Comparison of ENCODE assay signal across 21 cellular contexts in the genomic region with DNA sequence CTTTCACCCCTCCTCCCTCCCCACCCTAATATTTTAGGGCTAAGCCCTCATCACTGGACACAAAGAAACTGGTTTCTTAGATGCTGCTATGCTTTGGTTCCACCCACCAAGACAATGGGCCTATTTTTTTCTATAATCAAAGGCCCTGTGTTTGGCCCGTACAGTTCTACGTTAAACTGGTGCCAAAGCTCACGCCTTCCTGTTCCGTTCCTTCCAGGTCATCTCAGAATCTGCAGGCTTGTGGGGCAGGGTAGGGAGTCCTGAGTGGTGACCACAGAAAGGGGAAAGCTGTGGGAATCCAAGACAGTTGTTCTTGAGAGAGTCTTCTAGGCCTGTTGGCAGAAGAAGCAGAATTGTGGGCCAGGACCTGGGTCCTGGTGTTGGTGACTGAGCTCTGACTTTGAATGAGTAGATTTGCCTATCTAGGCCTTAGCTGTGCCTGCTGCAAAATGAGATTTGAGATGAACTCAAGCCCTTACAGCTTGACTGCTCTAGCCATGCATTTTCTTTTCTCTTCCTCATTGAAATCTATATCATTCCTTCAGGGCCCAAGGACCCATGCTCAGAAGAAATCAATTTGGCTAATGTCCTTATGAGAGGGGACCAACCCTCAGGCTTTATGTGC. TPM values are rescaled to one million over a fixed set of nuclear protein-coding genes. Genes with fewer than 3 reads are reported as not detected.
A peak's percentile ranks its signal among the peaks of the same experiment; 100 is the strongest.
DNase-seq lines count a peak whose midpoint lies in the region; ATAC-seq and TF ChIP-seq lines count a peak whose summit lies in the region.
"Had no signal": no experiment of that assay in that cellular context is flagged by ENCODE, and none has a peak within 500 bp of the region (broad histone marks: within the 10 kb centered on the region; RNA-seq: fewer than 3 reads in every experiment).

No MANE protein-coding gene starts in this region.

- TF ChIP-seq CTCF in heart left ventricle (IDR thresholded peaks at IDR 0.05) (no peak), brain (conservative IDR thresholded peaks at IDR 0.05) (no peak)

- H3K36me3 Mint-ChIP-seq in brain = peaks cover 15% of the 10 kb centered on the region
- no peaks in the 10 kb centered on the region for H3K36me3 Mint-ChIP-seq in CD4-positive, alpha-beta memory T cell
- H3K36me3 Mint-ChIP-seq: activated naive CD4-positive, alpha-beta T cell treated with anti-CD3 and anti-CD28 coated beads, Interleukin-2, amount 50 U/mL, for 24 hours; CD4-positive, CD25-positive, alpha-beta regulatory T cell had no signal

- H3K4me3 Mint-ChIP-seq in brain = no peak overlapping the region
- no peak overlapping the region for H3K4me3 Mint-ChIP-seq in CD4-positive, alpha-beta memory T cell
- H3K4me3 Mint-ChIP-seq: activated naive CD4-positive, alpha-beta T cell treated with anti-CD3 and anti-CD28 coated beads, Interleukin-2, amount 50 U/mL, for 24 hours; CD4-positive, CD25-positive, alpha-beta regulatory T cell; endodermal cell; HFFc6 had no signal

- H3K9me3 Mint-ChIP-seq in brain = peaks cover 0 to 4% (median 0%) of the 10 kb centered on the region in 5 experiments
- no peaks in the 10 kb centered on the region for H3K9me3 Mint-ChIP-seq in CD4-positive, alpha-beta memory T cell
- H3K9me3 Mint-ChIP-seq: activated naive CD4-positive, alpha-beta T cell treated with anti-CD3 and anti-CD28 coated beads, Interleukin-2, amount 50 U/mL, for 24 hours; CD4-positive, CD25-positive, alpha-beta regulatory T cell; endodermal cell; HFFc6 had no signal

- CTCF ChIA-PET in CD4-positive, alpha-beta memory T cell (lab: Charles Lee; ENCODE audit: partially characterized antibody) = interaction anchor here (1.0 kb wide), 1 partner anchor 23 kb away, joined by 3 read pairs; no protein-coding TSS in a partner anchor

- peak in 3 of 4 donors; percentile 29 to 61 (median 52) for ATAC-seq in heart left ventricle
- ATAC-seq in HG03196 (IDR thresholded peaks at IDR 0.05; ENCODE audit: unreplicated experiment) = no peak

- no peaks in the 10 kb centered on the region for H3K27me3 ChIP-seq in heart left ventricle
- H3K27me3 ChIP-seq in layer of hippocampus (ENCODE audit: control insufficient read depth, insufficient read depth, low read length) = no peaks in the 10 kb centered on the region
- H3K27me3 ChIP-seq in CD4-positive, alpha-beta memory T cell (ENCODE audit: insufficient read depth, low read length) = no peaks in the 10 kb centered on the region
- H3K27me3 ChIP-seq: SJSA1, transverse colon had no signal

- H3K4me3 ChIP-seq in heart left ventricle = no peak overlapping the region
- no peak overlapping the region for H3K4me3 ChIP-seq in CD4-positive, alpha-beta memory T cell (ENCODE audit: low read length in 2 of 2)
- H3K4me3 ChIP-seq: SJSA1, transverse colon had no signal

- H3K27ac Mint-ChIP-seq in brain = peak overlapping the region in 3 of 5 experiments; percentile 24 to 74 (median 46)
- H3K27ac Mint-ChIP-seq in CD4-positive, alpha-beta memory T cell = no peak overlapping the region
- H3K27ac Mint-ChIP-seq: activated naive CD4-positive, alpha-beta T cell treated with anti-CD3 and anti-CD28 coated beads, Interleukin-2, amount 50 U/mL, for 24 hours; CD4-positive, CD25-positive, alpha-beta regulatory T cell; endodermal cell; HFFc6 had no signal

- POLR2A ChIA-PET in CD4-positive, alpha-beta memory T cell (lab: Charles Lee; ENCODE audit: partially characterized antibody) = no interaction called here

- H3K4me1 ChIP-seq in heart left ventricle = peaks cover 0 to 24% (median 12%) of the 10 kb centered on the region in 12 donors
- no peaks in the 10 kb centered on the region for H3K4me1 ChIP-seq in CD4-positive, alpha-beta memory T cell (ENCODE audit: insufficient read depth, low read length)
- H3K4me1 ChIP-seq: SJSA1 had no signal

- WGBS in heart left ventricle, 4 donors = 49 to 65% (median 55%) methylated on average over 4 of the region's 4 CpGs

- no peaks in the 10 kb centered on the region for H3K36me3 ChIP-seq in heart left ventricle
- H3K36me3 ChIP-seq in CD4-positive, alpha-beta memory T cell (ENCODE audit: insufficient read depth, low read length) = no peaks in the 10 kb centered on the region
- H3K36me3 ChIP-seq: SJSA1, transverse colon had no signal

- intact Hi-C loops in heart left ventricle (cut with DNase I) (no loop called here), cardiac septum (cut with DNase I) (no loop called here)
- intact Hi-C loops in CD4-positive, alpha-beta memory T cell (cut with micrococcal nuclease) = no loop called here

- TF ChIP-seq POLR2A in heart left ventricle (IDR thresholded peaks at IDR 0.05) = no peak

- H3K27ac ChIP-seq in heart left ventricle (peak overlapping the region in 1 of 12 donors; percentile 7), layer of hippocampus (ENCODE audit: low read depth, low read length) (peak overlapping the region; percentile 97), temporal lobe (ENCODE audit: low read depth, low read length) (peak overlapping the region; percentile 99)
- H3K27ac ChIP-seq in CD4-positive, alpha-beta memory T cell (ENCODE audit: low read depth, low read length) = no peak overlapping the region
- H3K27ac ChIP-seq: SJSA1 had no signal

- no peaks in the 10 kb centered on the region for H3K27me3 Mint-ChIP-seq in brain
- peaks cover 0 to 2% of the 10 kb centered on the region in 2 donors for H3K27me3 Mint-ChIP-seq in CD4-positive, alpha-beta memory T cell
- H3K27me3 Mint-ChIP-seq: activated naive CD4-positive, alpha-beta T cell treated with anti-CD3 and anti-CD28 coated beads, Interleukin-2, amount 50 U/mL, for 24 hours; CD4-positive, CD25-positive, alpha-beta regulatory T cell had no signal

- peaks cover 9% of the 10 kb centered on the region for H3K4me1 Mint-ChIP-seq in brain
- peaks cover 0 to 2% (median 1%) of the 10 kb centered on the region in 4 donors for H3K4me1 Mint-ChIP-seq in CD4-positive, alpha-beta memory T cell

- no peaks in the 10 kb centered on the region for H3K9me3 ChIP-seq in heart left ventricle
- no peaks in the 10 kb centered on the region for H3K9me3 ChIP-seq in CD4-positive, alpha-beta memory T cell (ENCODE audit: control insufficient read depth in 1 of 2, low read length in 2 of 2)
- H3K9me3 ChIP-seq: SJSA1, transverse colon had no signal

- DNase-seq in heart left ventricle (no peak), cardiac septum (ENCODE audit: low spot score) (no peak), kidney glomerular epithelial cell (lab: John Stamatoyannopoulos, UW) (no peak)
- no peak for DNase-seq in CD4-positive, alpha-beta memory T cell
- DNase-seq: 8988T; activated CD4-positive, alpha-beta T cell treated with anti-CD3 and anti-CD28 coated beads for 48 hours; CD4-positive, CD25-positive, alpha-beta regulatory T cell; endodermal cell; foreskin fibroblast; HFFc6; mesenchymal stem cell; MM.1S; NCI-H1930; transverse colon had no signal

RNA-seq across cellular contexts. Expression of a gene that starts 19.1 kb away (rescaled TPM):
- total RNA-seq in heart left ventricle (not detected), cardiac septum (not detected), temporal lobe (not detected)
- polyA plus RNA-seq in heart left ventricle (not detected), brain (ENCODE audit: insufficient read depth, low read depth, low replicate concordance) (1.8 TPM)
- not detected for total RNA-seq in CD4-positive, alpha-beta memory T cell
- polyA plus RNA-seq in CD4-positive, alpha-beta memory T cell = not detected
- total RNA-seq: CD4-positive, CD25-positive, alpha-beta regulatory T cell; HFFc6; NCI-H460; SJSA1; transverse colon had no signal

RNA-seq across cellular contexts. Expression of a gene that starts 34.6 kb away (rescaled TPM):
- total RNA-seq in heart left ventricle (100 to 1,000 TPM in 1 of 9 donors, 10 to 100 TPM in 8; 34.7 to 111 (median 57.3) TPM), cardiac septum (54.9 TPM), temporal lobe (6.9 TPM)
- polyA plus RNA-seq in heart left ventricle (10 to 100 TPM; 47.1 to 67.1 TPM), brain (ENCODE audit: insufficient read depth, low read depth, low replicate concordance) (74.5 TPM)
- total RNA-seq in CD4-positive, alpha-beta memory T cell = 10 to 100 TPM; 32.5 to 32.6 TPM
- 1 to 10 TPM; 4.0 to 7.4 TPM for polyA plus RNA-seq in CD4-positive, alpha-beta memory T cell

Comparison
In these comparisons a context has a peak if more than half of its experiments do, and no peak if none do; other contexts are left out.
1. H3K27ac Mint-ChIP-seq: peak in brain (3 of 5); none in CD4-positive, alpha-beta memory T cell (0 of 7).